Comparison of ENCODE assay signal across 22 cellular contexts in genomic region chr5:95908799-95909198, GRCh38. TPM values are rescaled to one million over a fixed set of nuclear protein-coding genes. Genes with fewer than 3 reads are reported as not detected.
DNase-seq lines count a peak whose midpoint lies in the region; ATAC-seq, FAIRE-seq and TF ChIP-seq lines count a peak whose summit lies in the region.
"Had no signal": no experiment of that assay in that cellular context is flagged by ENCODE, and none has a peak within 500 bp of the region (broad histone marks: within the 10 kb centered on the region; RNA-seq: fewer than 3 reads in every experiment).

No MANE protein-coding gene starts in this region.

- H3K4me1 Mint-ChIP-seq in WTC11, result peaks cover 19% of the 10 kb centered on the region

- ATAC-seq in HepG2 (peak; percentile 84), right lobe of liver (no peak), WTC11 (no peak), HG03108 (IDR thresholded peaks at IDR 0.05; ENCODE audit: unreplicated experiment) (no peak)

- DNase-seq in HepG2 (ENCODE audit: low spot score) (peak; percentile 93), right lobe of liver (no peak), WTC11 (ENCODE audit: low spot score) (no peak), kidney tubule cell (ENCODE audit: low spot score) (peak; percentile 41), brain microvascular endothelial cell (no peak), NCI-H146 treated with DMSO at 0.1 percent for 48 hours (lab: John Stamatoyannopoulos, UW; ENCODE audit: unreplicated experiment) (no peak)
- DNase-seq in stimulated activated CD4-positive, alpha-beta T cell treated with anti-CD3 and anti-CD28 coated beads, Interleukin-1b, Interleukin-23, amount 100 ng/mL, for 48 hours, result no peak
- DNase-seq: COR-L47; DMS53; Karpas-422; MV-4-11; NCI-H146; NCI-H2107; NCI-H345; NCI-H526 treated with DMSO at 0.1 percent for 48 hours; NK-92 treated with Interleukin-12 subunit alpha and Interleukin-12 subunit beta, amount 100 ng/mL, for 24 hours; OCI-M1 had no signal

- H3K36me3 Mint-ChIP-seq in WTC11, result no peaks in the 10 kb centered on the region

- H3K9ac ChIP-seq in HepG2 (ENCODE audit: insufficient read depth, low read depth, low read length), result no peak overlapping the region

- no peak overlapping the region for H2AFZ ChIP-seq in HepG2 (ENCODE audit: low read length)

- no TSS peak for BruUV-seq in HepG2 (replicated peaks; lab: Mats Ljungman, UMichigan)

- H3K27me3 Mint-ChIP-seq in WTC11 (ENCODE audit: low read depth), result no peaks in the 10 kb centered on the region

- in situ Hi-C loops in HepG2 (cut with HindIII; ENCODE audit: extremely low pct_ligation_motif_present, low pct_unique_long_range_greater_than_20kb), result no loop called here
- in situ Hi-C loops in brain microvascular endothelial cell (cut with HindIII; ENCODE audit: low pct_ligation_motif_present, low sequenced_read_pairs), result no loop called here

- no peaks in the 10 kb centered on the region for H3K9me3 Mint-ChIP-seq in WTC11

- intact Hi-C loops in HepG2 (cut with micrococcal nuclease; ENCODE audit: unreplicated experiment), result loop anchor here (5.0 kb wide), 1 partner anchor 46 kb away; no protein-coding TSS in a partner anchor
- intact Hi-C loops in right lobe of liver (cut with DNase I), result no loop called here

- POLR2A ChIA-PET in HepG2 (lab: Yijun Ruan, JAX) (interaction anchor here (1.2 kb wide), 1 partner anchor 16 kb away, joined by 3 read pairs; no protein-coding TSS in a partner anchor), WTC11 (lab: Charles Lee) (no interaction called here)

- H3K36me3 ChIP-seq in HepG2 (replicated peaks in 1 of 2; ENCODE audit: control insufficient read depth in 1 of 2, insufficient read depth in 2 of 2, low read length in 2 of 2) (peaks cover 17 to 71% of the 10 kb centered on the region in 2 experiments), right lobe of liver (peaks cover 0 to 14% (median 7%) of the 10 kb centered on the region in 4 donors), brain microvascular endothelial cell (replicated peaks) (peaks cover 11% of the 10 kb centered on the region)

- H3K27ac Mint-ChIP-seq in WTC11, result peak overlapping the region; percentile 58; the same call in 1 of the 2 replicates

- H3K27ac ChIP-seq in HepG2 (ENCODE audit: extremely low read length, insufficient read depth, low read length), result peak overlapping the region; percentile 68
- no peak overlapping the region for H3K27ac ChIP-seq in right lobe of liver
- H3K27ac ChIP-seq in brain microvascular endothelial cell, result no peak overlapping the region
- H3K27ac ChIP-seq: C4-2B had no signal

- TF ChIP-seq RAD21 in HepG2 (CRISPR knock-in tag; IDR thresholded peaks at IDR 0.05), result no peak

- H4K20me1 ChIP-seq in HepG2 (ENCODE audit: insufficient read depth, low read length), result peaks cover 31% of the 10 kb centered on the region

- H3K4me1 ChIP-seq in HepG2 (ENCODE audit: insufficient read depth, low read length) (peaks cover 67% of the 10 kb centered on the region), right lobe of liver (peaks cover 0 to 41% (median 5%) of the 10 kb centered on the region in 4 donors)

- H3K9me3 ChIP-seq in HepG2 (ENCODE audit: low read length) (no peaks in the 10 kb centered on the region), right lobe of liver (no peaks in the 10 kb centered on the region)

- H3K27me3 ChIP-seq in HepG2 (ENCODE audit: control insufficient read depth in 1 of 2, insufficient read depth in 2 of 2, low read length in 2 of 2) (no peaks in the 10 kb centered on the region), right lobe of liver (no peaks in the 10 kb centered on the region), brain microvascular endothelial cell (replicated peaks) (no peaks in the 10 kb centered on the region)

- no peak overlapping the region; a peak in 1 of 6 replicates for H3K4me3 ChIP-seq in HepG2 (replicated peaks in 1 of 3; ENCODE audit: insufficient read depth in 1 of 3, low read depth in 2 of 3, low read length in 3 of 3)
- no peak overlapping the region for H3K4me3 ChIP-seq in right lobe of liver
- no peak overlapping the region for H3K4me3 ChIP-seq in brain microvascular endothelial cell (ENCODE audit: low read depth, low read length)

- TF ChIP-seq EP300 in HepG2 (IDR thresholded peaks at IDR 0.05; ENCODE audit: low read depth in 2 of 2, low read length in 2 of 2), result peak in 1 of 2 experiments; percentile 86; a peak in 2 of 4 replicates
- TF ChIP-seq EP300 in HepG2 (CRISPR knock-in tag; IDR thresholded peaks at IDR 0.05; ENCODE audit: borderline replicate concordance), result peak; percentile 67; the same call in 1 of the 2 replicates

- no peak overlapping the region for H3K4me3 Mint-ChIP-seq in WTC11

- TF ChIP-seq POLR2A in HepG2 (IDR thresholded peaks at IDR 0.05; ENCODE audit: insufficient read depth in 1 of 2, low read depth in 2 of 2, low read length in 2 of 2) (0 out of 4 replicates have a peak, but pooled peaks of 1 of the 2 experiments have one; percentile 13), right lobe of liver (IDR thresholded peaks at IDR 0.05) (no peak)

- no peak for FAIRE-seq in HepG2 (lab: Jason Lieb, UNC)
- FAIRE-seq: A204.1, GM18507, H1 had no signal

- H3K79me2 ChIP-seq in HepG2 (ENCODE audit: insufficient read depth, low read length), result peaks cover 90% of the 10 kb centered on the region

- TF ChIP-seq CTCF in HepG2 (CRISPR knock-in tag; IDR thresholded peaks at IDR 0.05) (no peak), right lobe of liver (IDR thresholded peaks at IDR 0.05) (no peak), WTC11 (IDR thresholded peaks at IDR 0.05) (no peak), brain microvascular endothelial cell (IDR thresholded peaks at IDR 0.05; ENCODE audit: low read depth, low read length, missing control alignments) (no peak)

- peak overlapping the region; percentile 19 for H3K4me2 ChIP-seq in HepG2 (ENCODE audit: low read depth, low read length)

- CTCF ChIA-PET in HepG2 (lab: Yijun Ruan, JAX; ENCODE audit: low intra/inter-chr PET ratio, low total read pairs), result interaction anchor here (0.6 kb wide), 1 partner anchor 77 kb away, joined by 3 read pairs; no protein-coding TSS in a partner anchor
- CTCF ChIA-PET in WTC11 (lab: Charles Lee), result no interaction called here

TF ChIP-seq in HepG2, 621 proteins besides CTCF, POLR2A, EP300 and RAD21 (continues in another document):
- no peak for TF ChIP-seq FLYWCH1 (CRISPR knock-in tag; IDR thresholded peaks at IDR 0.05)
- no peak for TF ChIP-seq ZNF724P (CRISPR knock-in tag; IDR thresholded peaks at IDR 0.05; ENCODE audit: borderline replicate concordance)
- TF ChIP-seq POGZ (CRISPR knock-in tag; IDR thresholded peaks at IDR 0.05), result peak; percentile 58

TF ChIP-seq in WTC11, 78 proteins besides CTCF, POLR2A, EP300 and RAD21:
- TF ChIP-seq RELA (CRISPR knock-in tag; IDR thresholded peaks at IDR 0.05; ENCODE audit: borderline replicate concordance) (no peak), CREB1 (CRISPR knock-in tag; IDR thresholded peaks at IDR 0.05) (no peak), ZNF396 (CRISPR knock-in tag; IDR thresholded peaks at IDR 0.05; ENCODE audit: borderline replicate concordance) (no peak), ZNF219 (CRISPR knock-in tag; IDR thresholded peaks at IDR 0.05; ENCODE audit: borderline replicate concordance) (no peak)

RNA-seq across cellular contexts. Expression of gene ELL2, which starts 52.9 kb away (rescaled TPM):
- total RNA-seq in HepG2 (2016; rRNA removed; fragmentation: Illumina TruSeq; extraction: Trizol) (64.5 and 78.9 TPM in 2 replicates), right lobe of liver (10 to 100 TPM; 74.3 to 96.4 (median 84.5) TPM), WTC11 (2021) (20.5 to 24.4 TPM (median 23.9 TPM) in 3 replicates)
- total RNA-seq in HepG2 (2016; cell fraction: cytosol; rRNA removed; fragmentation: Illumina TruSeq; extraction: Trizol; ENCODE audit: low read depth), result 19.2 and 20.4 TPM in 2 replicates
- 69.3 and 74.8 TPM in 2 replicates for total RNA-seq in HepG2 (2016; cell fraction: insoluble cytoplasmic fraction; rRNA removed; fragmentation: Illumina TruSeq; extraction: Trizol)
- total RNA-seq in HepG2 (2016; cell fraction: membrane; rRNA removed; fragmentation: Illumina TruSeq; extraction: Trizol), result 73.2 and 75.4 TPM in 2 replicates
- total RNA-seq in HepG2 (2016; cell fraction: nucleus; rRNA removed; fragmentation: Illumina TruSeq; extraction: Trizol), result 121 and 123 TPM in 2 replicates
- polyA plus RNA-seq in HepG2 (2011; rRNA removed), result 75.7 and 97.1 TPM in 2 replicates
- 40.8 and 54.3 TPM in 2 replicates for polyA plus RNA-seq in HepG2 (2011; cell fraction: cytosol; rRNA removed)
- polyA plus RNA-seq in HepG2 (2011; cell fraction: nucleus; rRNA removed), result 68.9 and 74.9 TPM in 2 replicates
- polyA plus RNA-seq in HepG2 (2012), result 87.7 and 101 TPM in 2 replicates
- 13.4 and 15.1 TPM in 2 replicates for polyA plus RNA-seq in HepG2 (2016; cell fraction: cytosol; fragmentation: Illumina TruSeq; extraction: Trizol; ENCODE audit: low read depth)
- 81.1 and 83.2 TPM in 2 replicates for polyA plus RNA-seq in HepG2 (2016; cell fraction: insoluble cytoplasmic fraction; fragmentation: Illumina TruSeq; extraction: Trizol; ENCODE audit: low read depth)
- polyA plus RNA-seq in HepG2 (2016; cell fraction: membrane; fragmentation: Illumina TruSeq; extraction: Trizol; ENCODE audit: low read depth), result 49.0 and 50.1 TPM in 2 replicates
- polyA plus RNA-seq in HepG2 (2016; cell fraction: nucleus; fragmentation: Illumina TruSeq; extraction: Trizol; ENCODE audit: insufficient read depth, low read depth), result 115 and 124 TPM in 2 replicates
- polyA minus RNA-seq in HepG2 (2011; rRNA and poly(A)+ RNA removed; ENCODE audit: low replicate concordance), result 37.6 and 93.4 TPM in 2 replicates
- polyA minus RNA-seq in HepG2 (2011; cell fraction: cytosol; rRNA and poly(A)+ RNA removed), result 82.9 and 96.7 TPM in 2 replicates
- 685 and 799 TPM in 2 replicates for polyA minus RNA-seq in HepG2 (2011; cell fraction: nucleus; rRNA and poly(A)+ RNA removed)

Comparison
In these comparisons a context has a peak if more than half of its experiments do, and no peak if none do; other contexts are left out.
1. DNase-seq: peak in HepG2 (single experiment) and kidney tubule cell (single experiment); none in right lobe of liver (0 of 3), WTC11 (single experiment), brain microvascular endothelial cell (single experiment), NCI-H146 treated with DMSO at 0.1 percent for 48 hours (single experiment) and stimulated activated CD4-positive, alpha-beta T cell treated with anti-CD3 and anti-CD28 coated beads, Interleukin-1b, Interleukin-23, amount 100 ng/mL, for 48 hours (single experiment).
2. Of the 50 proteins assayed by ChIP-seq in both HepG2 and WTC11: peak only in HepG2: ATF2, FOXP4, TCF7 and ZNF281; only in WTC11: none; in both: none; in neither: 43; mixed calls (peak in some experiments, not most) for 3.